In the genomic region with DNA sequence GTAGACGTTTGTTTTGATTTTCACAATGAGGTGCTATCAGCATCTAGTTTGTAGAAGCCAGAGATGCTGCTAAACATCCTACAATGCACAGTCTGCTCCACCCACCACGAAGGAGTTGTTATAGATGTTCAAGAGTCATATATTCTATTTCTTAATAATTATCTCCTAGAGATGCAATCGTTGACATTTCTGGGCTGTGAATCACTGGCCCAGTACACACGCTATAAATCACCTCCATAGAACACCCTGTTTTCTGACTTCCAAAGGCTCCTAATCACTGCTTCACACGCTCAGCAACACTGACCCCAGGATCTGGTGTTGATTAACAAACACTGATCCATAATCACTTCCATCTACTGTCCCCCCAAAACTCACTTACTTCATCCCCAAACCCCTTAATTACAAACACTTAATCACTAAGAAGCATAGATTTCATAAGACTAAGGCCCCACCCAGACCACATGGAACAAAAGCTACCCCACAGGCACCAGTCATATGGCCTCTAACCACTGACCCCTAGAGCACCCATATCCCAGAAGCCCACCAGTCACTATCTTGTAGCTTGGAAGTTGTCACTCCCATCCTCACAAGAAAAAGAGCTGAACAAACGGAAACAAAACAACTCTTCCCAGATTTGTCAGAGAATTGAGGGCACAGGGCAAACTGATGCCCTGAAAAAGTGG, we compare ENCODE assay signal across 14 cellular contexts. TPM values are rescaled to one million over a fixed set of nuclear protein-coding genes. Genes with fewer than 3 reads are reported as not detected.
A peak's percentile ranks its signal among the peaks of the same experiment; 100 is the strongest.
DNase-seq lines count a peak whose midpoint lies in the region; ATAC-seq, FAIRE-seq and TF ChIP-seq lines count a peak whose summit lies in the region.
"Had no signal": no experiment of that assay in that cellular context is flagged by ENCODE, and none has a peak within 500 bp of the region (broad histone marks: within the 10 kb centered on the region; RNA-seq: fewer than 3 reads in every experiment).

No MANE protein-coding gene starts in this region.

- FAIRE-seq in GM12892 (lab: Jason Lieb, UNC) = no peak

- DNase-seq in EH (ENCODE audit: low read depth) (peak; percentile 78), RPMI7951 (ENCODE audit: low read depth) (peak; percentile 79), fibroblast of pulmonary artery (ENCODE audit: low read depth) (peak; percentile 42), omental fat pad (ENCODE audit: low spot score) (no peak), left colon (no peak), GM12892 (ENCODE audit: insufficient read length) (no peak), Ammon's horn (ENCODE audit: low spot score) (no peak)
- DNase-seq: activated CD4-positive, alpha-beta T cell treated with anti-CD3 and anti-CD28 coated beads, Interleukin-2, amount 50 U/mL, for 48 hours; NCI-H1417 treated with DMSO at 0.1 percent for 48 hours; NCI-H446 had no signal

- intact Hi-C loops in left colon (cut with DNase I, micrococcal nuclease) = no loop called here

- peak; percentile 65 for ATAC-seq in omental fat pad (ENCODE audit: low FRiP score)
- no peak for ATAC-seq in left colon
- no peak for ATAC-seq in GM18519 (IDR thresholded peaks at IDR 0.05; ENCODE audit: low FRiP score, unreplicated experiment)
- ATAC-seq: activated T-helper 17 cell treated with anti-CD3 and anti-CD28 coated beads, Interleukin-2, amount 50 U/mL, for 72 hours had no signal

- H3K4me3 ChIP-seq in fibroblast of pulmonary artery (replicated peaks; ENCODE audit: low read depth, low read length) = no peak overlapping the region
- H3K4me3 ChIP-seq: esophagus muscularis mucosa, Peyer's patch had no signal

- TF ChIP-seq POLR2A in GM12892 (IDR thresholded peaks at IDR 0.05; ENCODE audit: low read depth, low read length) = no peak

- TF ChIP-seq CTCF in fibroblast of pulmonary artery (IDR thresholded peaks at IDR 0.05; ENCODE audit: low read length, missing control alignments) (no peak), omental fat pad (IDR thresholded peaks at IDR 0.05) (no peak)

RNA-seq across cellular contexts. Expression of gene ZNF41, which starts 31.7 kb away (rescaled TPM):
- total RNA-seq in RPMI7951 (2014; rRNA removed; shearing (Covaris generic)) = 15.1 and 15.3 TPM in 2 replicates
- total RNA-seq in omental fat pad (10 to 100 TPM in 1 of 4 donors, 1 to 10 TPM in 3; 6.6 to 13.6 (median 8.8) TPM), left colon (10 to 100 TPM; 12.8 to 14.1 TPM)
- polyA plus RNA-seq in GM12892 (2012; ENCODE audit: missing spikeins) = 3.1 TPM

RNA-seq across cellular contexts. Expression of gene ARAF, which starts 46.3 kb away (rescaled TPM):
- 37.3 and 41.5 TPM in 2 replicates for total RNA-seq in RPMI7951 (2014; rRNA removed; shearing (Covaris generic))
- 10 to 100 TPM; 31.2 to 43.8 (median 38.9) TPM for total RNA-seq in omental fat pad
- 100 to 1,000 TPM in 1 of 2 donors, 10 to 100 TPM in 1; 88.8 to 106 TPM for total RNA-seq in left colon
- polyA plus RNA-seq in GM12892 (2012; ENCODE audit: missing spikeins) = 23.3 TPM

Comparison
In these comparisons a context has a peak if more than half of its experiments do, and no peak if none do; other contexts are left out.
1. DNase-seq: peak in EH (single experiment), RPMI7951 (single experiment) and fibroblast of pulmonary artery (single experiment); none in omental fat pad (single experiment), left colon (0 of 2), GM12892 (single experiment) and Ammon's horn (single experiment).